ENCODE assay signal across 18 cellular contexts in genomic region chr20:50123418-50123817, GRCh38.
"Had no signal": no experiment of that assay in that cellular context is flagged by ENCODE, and none has a peak within 500 bp of the region (broad histone marks: within the 10 kb centered on the region; RNA-seq: fewer than 3 reads in every experiment).

No MANE protein-coding gene starts in this region.

- H3K27ac ChIP-seq: ascending aorta, cardiac muscle cell, colonic mucosa, heart right ventricle, left lung, ovary, tibial nerve had no signal

- H3K9me3 Mint-ChIP-seq: activated CD4-positive, alpha-beta T cell treated with anti-CD3 and anti-CD28 coated beads, Interleukin-2, amount 10 ng/mL, durations not matched to agents 24 days and 14 days; activated naive CD8-positive, alpha-beta T cell treated with anti-CD3 and anti-CD28 coated beads, Interleukin-2, amount 50 U/mL, for 24 hours; nephron progenitor cell had no signal

- H3K27ac Mint-ChIP-seq: activated CD4-positive, alpha-beta T cell treated with anti-CD3 and anti-CD28 coated beads, Interleukin-2, amount 10 ng/mL, durations not matched to agents 24 days and 14 days; activated naive CD8-positive, alpha-beta T cell treated with anti-CD3 and anti-CD28 coated beads, Interleukin-2, amount 50 U/mL, for 24 hours; nephron progenitor cell had no signal

- H3K4me1 ChIP-seq: colonic mucosa had no signal

- H3K4me3 ChIP-seq: ascending aorta, cardiac muscle cell, colonic mucosa, gastrocnemius medialis, heart right ventricle, left lung, ovary, tibial nerve had no signal

- DNase-seq: activated CD4-positive, alpha-beta T cell treated with anti-CD3 and anti-CD28 coated beads, Interleukin-2, amount 10 ng/mL, durations not matched to agents 24 days and 14 days; activated CD8-positive, alpha-beta memory T cell treated with anti-CD3 and anti-CD28 coated beads for 24 hours; activated effector memory CD4-positive, alpha-beta T cell treated with Interleukin-2 at 50 U/mL for 16 hours; activated naive CD8-positive, alpha-beta T cell treated with anti-CD3 and anti-CD28 coated beads, Interleukin-2, amount 50 U/mL, for 24 hours; activated T-cell treated with anti-CD3 and anti-CD28 coated beads for 4 hours; colonic mucosa; effector CD8-positive, alpha-beta T cell; gastrocnemius medialis; heart right ventricle; mesenchymal stem cell; nephron progenitor cell; ovary; retina had no signal

- H3K36me3 ChIP-seq: ovary had no signal

- H3K27me3 Mint-ChIP-seq: activated CD4-positive, alpha-beta T cell treated with anti-CD3 and anti-CD28 coated beads, Interleukin-2, amount 10 ng/mL, durations not matched to agents 24 days and 14 days; activated naive CD8-positive, alpha-beta T cell treated with anti-CD3 and anti-CD28 coated beads, Interleukin-2, amount 50 U/mL, for 24 hours had no signal

- ATAC-seq: activated naive CD8-positive, alpha-beta T cell treated with anti-CD3 and anti-CD28 coated beads, Interleukin-2, amount 50 U/mL, for 24 hours; gastrocnemius medialis; heart right ventricle; left lung had no signal

- H3K4me3 Mint-ChIP-seq: activated CD4-positive, alpha-beta T cell treated with anti-CD3 and anti-CD28 coated beads, Interleukin-2, amount 10 ng/mL, durations not matched to agents 24 days and 14 days; activated naive CD8-positive, alpha-beta T cell treated with anti-CD3 and anti-CD28 coated beads, Interleukin-2, amount 50 U/mL, for 24 hours; nephron progenitor cell had no signal

- FAIRE-seq: islet of Langerhans had no signal

- H3K9me3 ChIP-seq: ascending aorta, colonic mucosa, gastrocnemius medialis, left lung, ovary, tibial nerve had no signal

- H3K27me3 ChIP-seq: ascending aorta, cardiac muscle cell, colonic mucosa, gastrocnemius medialis, heart right ventricle, left lung, ovary, tibial nerve had no signal
